Comparison of ENCODE assay signal across 1 cellular context in the genomic region with DNA sequence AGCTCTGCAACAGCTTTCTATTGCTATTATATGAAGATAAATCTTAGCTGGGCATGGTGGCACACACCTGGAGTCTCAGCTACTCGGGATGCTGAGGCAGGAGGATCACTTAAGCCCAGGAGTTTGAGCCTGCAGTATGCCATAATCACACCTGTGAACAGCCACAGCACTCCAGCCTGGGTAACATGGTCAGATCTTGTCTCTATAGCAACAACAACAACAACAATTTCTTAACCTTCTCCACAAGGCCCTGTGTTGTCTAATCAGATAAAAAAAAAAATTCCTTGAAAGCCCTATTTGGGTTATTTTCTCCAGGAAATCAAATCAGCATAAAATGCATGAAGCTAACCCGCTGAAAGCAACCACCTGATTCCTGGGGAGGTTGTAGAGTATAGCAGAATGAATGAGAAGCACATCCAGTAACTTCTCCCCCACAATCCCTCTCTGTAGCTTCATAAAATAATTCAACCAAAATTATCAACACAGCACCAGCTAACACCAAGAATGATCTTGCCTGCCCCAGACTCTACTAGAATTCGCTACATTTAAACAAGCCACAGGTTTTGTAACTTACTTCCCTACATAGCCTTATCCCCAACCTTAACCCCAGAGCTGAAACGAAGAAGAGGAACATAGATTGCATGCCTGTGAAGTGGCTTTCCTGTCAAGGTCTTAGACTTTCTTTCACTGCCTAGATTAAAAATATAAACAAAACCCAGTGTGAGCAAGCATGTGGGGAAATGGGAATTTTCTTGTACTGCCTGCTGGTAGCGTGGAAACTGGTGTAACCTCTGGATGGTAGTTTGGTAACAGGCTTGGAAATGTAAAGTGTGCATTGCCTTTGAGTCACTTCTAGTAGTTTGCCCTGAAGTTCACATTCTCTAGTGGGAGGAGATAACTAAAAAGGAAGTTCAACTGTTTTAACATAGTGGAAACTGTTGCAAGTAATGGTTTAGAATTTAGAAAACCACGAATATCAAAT.
TF ChIP-seq lines count a peak whose summit lies in the region.

No MANE protein-coding gene starts in this region.

TF ChIP-seq in IMR-90, 13 proteins besides CTCF, POLR2A, EP300 and RAD21 (continued from another document):
- no peak for TF ChIP-seq FOS (IDR thresholded peaks at IDR 0.05; ENCODE audit: low read depth, low read length)
- TF ChIP-seq MXI1 (IDR thresholded peaks at IDR 0.05; ENCODE audit: borderline replicate concordance, low read depth, low read length): no peak
- no peak for TF ChIP-seq RCOR1 (IDR thresholded peaks at IDR 0.05; ENCODE audit: insufficient replicate concordance, low read length)
- no peak for TF ChIP-seq SMC3 (IDR thresholded peaks at IDR 0.05; ENCODE audit: low read depth, low read length)
- no peak for TF ChIP-seq RFX5 (IDR thresholded peaks at IDR 0.05; ENCODE audit: low read depth, low read length)
- no peak for TF ChIP-seq NFE2L2 (IDR thresholded peaks at IDR 0.05; ENCODE audit: low read depth, low read length)
- TF ChIP-seq, protein P1, sequence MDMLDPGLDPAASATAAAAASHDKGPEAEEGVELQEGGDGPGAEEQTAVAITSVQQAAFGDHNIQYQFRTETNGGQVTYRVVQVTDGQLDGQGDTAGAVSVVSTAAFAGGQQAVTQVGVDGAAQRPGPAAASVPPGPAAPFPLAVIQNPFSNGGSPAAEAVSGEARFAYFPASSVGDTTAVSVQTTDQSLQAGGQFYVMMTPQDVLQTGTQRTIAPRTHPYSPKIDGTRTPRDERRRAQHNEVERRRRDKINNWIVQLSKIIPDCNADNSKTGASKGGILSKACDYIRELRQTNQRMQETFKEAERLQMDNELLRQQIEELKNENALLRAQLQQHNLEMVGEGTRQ (IDR thresholded peaks at IDR 0.05; ENCODE audit: low read depth, low read length): no peak
- no peak for TF ChIP-seq MAZ (IDR thresholded peaks at IDR 0.05; ENCODE audit: borderline replicate concordance, low read depth, low read length)
- TF ChIP-seq ELK1 (IDR thresholded peaks at IDR 0.05; ENCODE audit: borderline replicate concordance, low read depth, low read length): no peak
- TF ChIP-seq MAFK (IDR thresholded peaks at IDR 0.05; ENCODE audit: low read depth, low read length): no peak
- TF ChIP-seq CHD1 (IDR thresholded peaks at IDR 0.05; ENCODE audit: low read depth, low read length): no peak
